ENCODE assay signal across 7 cellular contexts in genomic region chr10:103760233-103760632, GRCh38.
DNase-seq lines count a peak whose midpoint lies in the region; ATAC-seq, FAIRE-seq and TF ChIP-seq lines count a peak whose summit lies in the region.
"Not testable (repeated sequence)": the region's sequence is repeated elsewhere in the genome, so short reads cannot be mapped to it uniquely, and the experiment has no call there.

No MANE protein-coding gene starts in this region.

- H3K14ac ChIP-seq in IMR-90 (replicated peaks; ENCODE audit: low read depth, low read length) = not testable (repeated sequence)

- BruUV-seq in IMR-90 (replicated peaks; lab: Mats Ljungman, UMichigan) = not testable (repeated sequence)

- not testable (repeated sequence) for H2BK15ac ChIP-seq in IMR-90 (ENCODE audit: low read depth, low read length)

- H3K27ac ChIP-seq in IMR-90 (ENCODE audit: insufficient read depth, low read length) = not testable (repeated sequence)
- peak overlapping the region; percentile 74 to 94 for H3K27ac ChIP-seq in ascending aorta
- H3K27ac ChIP-seq in gastroesophageal sphincter = peak overlapping the region in 3 of 4 donors; percentile 86 to 91 (median 90)
- H3K27ac ChIP-seq in keratinocyte (ENCODE audit: control insufficient read depth, insufficient read depth, low read length) = peak overlapping the region; percentile 80
- peak overlapping the region; percentile 36 for H3K27ac ChIP-seq in parathyroid adenoma
- peak overlapping the region; percentile 85 for H3K27ac ChIP-seq in stomach smooth muscle (ENCODE audit: low read length)
- peak overlapping the region; percentile 45 to 84 (median 74) for H3K27ac ChIP-seq in upper lobe of left lung

- in situ Hi-C loops in IMR-90 (cut with MboI; ENCODE audit: low sequenced_read_pairs) = not testable (repeated sequence)

- peak overlapping the region; percentile 80 for H2BK120ac ChIP-seq in IMR-90 (ENCODE audit: low read depth, low read length)

- not testable (repeated sequence) for H3K23ac ChIP-seq in IMR-90 (ENCODE audit: low read depth, low read length)

- H2BK20ac ChIP-seq in IMR-90 (ENCODE audit: low read depth, low read length) = not testable (repeated sequence)

- ATAC-seq in IMR-90 (ENCODE audit: low read depth); gastroesophageal sphincter; upper lobe of left lung (ENCODE audit: low FRiP score in 2 of 2): not testable (repeated sequence)

- H3K18ac ChIP-seq in IMR-90 (ENCODE audit: low read depth, low read length) = not testable (repeated sequence)

- FAIRE-seq in keratinocyte (lab: Jason Lieb, UNC) = not testable (repeated sequence)

- not testable (repeated sequence) for H3K4me3 ChIP-seq in IMR-90 (ENCODE audit: insufficient read depth, low read depth, low read length); ascending aorta; gastroesophageal sphincter; keratinocyte (ENCODE audit: control insufficient read depth in 2 of 3, extremely low read depth in 1 of 3, insufficient read depth in 2 of 3, low read depth in 1 of 3, low read length in 3 of 3); parathyroid adenoma (ENCODE audit: low read depth, low read length); stomach smooth muscle (ENCODE audit: low read length in 2 of 2); upper lobe of left lung

- peaks cover 49% of the 10 kb centered on the region for H3K9me1 ChIP-seq in IMR-90 (ENCODE audit: insufficient read depth, low read length)
- H3K9me1 ChIP-seq in keratinocyte (ENCODE audit: control insufficient read depth, extremely low read depth, insufficient read depth, low read length) = not testable (repeated sequence)

- H4K20me1 ChIP-seq in IMR-90 (ENCODE audit: insufficient read depth, low read length); keratinocyte (ENCODE audit: control insufficient read depth, extremely low read depth, insufficient read depth, low read length): not testable (repeated sequence)

- not testable (repeated sequence) for DNase-seq in IMR-90; ascending aorta (ENCODE audit: low spot score in 2 of 2); keratinocyte (ENCODE audit: low read depth, low spot score); upper lobe of left lung

- not testable (repeated sequence) for TF ChIP-seq POLR2A in IMR-90 (IDR thresholded peaks at IDR 0.05; ENCODE audit: low read depth, low read length); gastroesophageal sphincter (IDR thresholded peaks at IDR 0.05); upper lobe of left lung (IDR thresholded peaks at IDR 0.05)

- not testable (repeated sequence) for TF ChIP-seq CTCF in IMR-90 (conservative IDR thresholded peaks at IDR 0.05; ENCODE audit: low read depth, low read length); ascending aorta (IDR thresholded peaks at IDR 0.05); gastroesophageal sphincter (IDR thresholded peaks at IDR 0.05); keratinocyte (optimal IDR thresholded peaks at IDR 0.05 in 1 of 3, IDR thresholded peaks at IDR 0.05 in 1 of 3, conservative IDR thresholded peaks at IDR 0.05 in 1 of 3; ENCODE audit: extremely low read depth in 1 of 3, insufficient read depth in 2 of 3, low read length in 3 of 3); parathyroid adenoma (IDR thresholded peaks at IDR 0.05); upper lobe of left lung (IDR thresholded peaks at IDR 0.05)

- not testable (repeated sequence) for H2BK5ac ChIP-seq in IMR-90 (ENCODE audit: low read depth, low read length, poor library complexity, severe bottlenecking)

- POLR2A ChIA-PET in IMR-90 (lab: Charles Lee; ENCODE audit: unreplicated experiment) = not testable (repeated sequence)

- H2AK9ac ChIP-seq in IMR-90 (replicated peaks; ENCODE audit: low read depth, low read length, poor library complexity) = not testable (repeated sequence)

- not testable (repeated sequence) for H3K9ac ChIP-seq in IMR-90 (ENCODE audit: low read depth, low read length); keratinocyte (ENCODE audit: control insufficient read depth, extremely low read depth, insufficient read depth, low read length); parathyroid adenoma; stomach smooth muscle (ENCODE audit: low read length in 2 of 2)

- H2AFZ ChIP-seq in IMR-90 (replicated peaks; ENCODE audit: low read length, poor library complexity); keratinocyte (ENCODE audit: control insufficient read depth, low read length); parathyroid adenoma: not testable (repeated sequence)

- H4K8ac ChIP-seq in IMR-90 (ENCODE audit: low read depth in 2 of 2, low read length in 2 of 2) = peak overlapping the region in 1 of 2 experiments; percentile 79; a peak in 2 of 4 replicates

- WGBS in IMR-90 (ENCODE audit: extremely low coverage in 2 of 2, insufficient read length in 1 of 2), 2 experiments = no CpG with 5 or more reads among the region's 3 CpGs
- WGBS in gastroesophageal sphincter (ENCODE audit: low coverage in 1 of 2), 2 donors = 94 to 100% methylated on average over 2 to 3 of the region's 3 CpGs
- WGBS in upper lobe of left lung, 2 donors = 95 to 98% methylated on average over 3 of the region's 3 CpGs

- not testable (repeated sequence) for H2AK5ac ChIP-seq in IMR-90 (ENCODE audit: low read depth, low read length)

- not testable (repeated sequence) for H3K4ac ChIP-seq in IMR-90 (ENCODE audit: low read depth, low read length)

- peaks cover 11 to 55% of the 10 kb centered on the region in 2 experiments for H3K79me1 ChIP-seq in IMR-90 (ENCODE audit: low read depth in 1 of 2, low read length in 2 of 2)

- not testable (repeated sequence) for H3K4me2 ChIP-seq in IMR-90 (ENCODE audit: low read depth, low read length); keratinocyte (ENCODE audit: control insufficient read depth, extremely low read depth, insufficient read depth, low read depth, low read length); parathyroid adenoma (ENCODE audit: low read length)

- not testable (repeated sequence) for TF ChIP-seq RAD21 in IMR-90 (IDR thresholded peaks at IDR 0.05; ENCODE audit: low read length)

- not testable (repeated sequence) for H3K56ac ChIP-seq in IMR-90 (ENCODE audit: extremely low read depth, insufficient read depth, low read length)

- not testable (repeated sequence) for H4K5ac ChIP-seq in IMR-90 (ENCODE audit: low read depth, low read length)

- H3K4me1 ChIP-seq in IMR-90 (ENCODE audit: control insufficient read depth, insufficient read depth, low read length) = peaks cover 42% of the 10 kb centered on the region
- H3K4me1 ChIP-seq in ascending aorta = peaks cover 17 to 30% of the 10 kb centered on the region in 2 donors
- peaks cover 3 to 72% (median 36%) of the 10 kb centered on the region in 3 donors for H3K4me1 ChIP-seq in gastroesophageal sphincter
- H3K4me1 ChIP-seq in keratinocyte (ENCODE audit: control insufficient read depth, extremely low read depth, insufficient read depth, low read length) = peaks cover 90% of the 10 kb centered on the region
- not testable (repeated sequence) for H3K4me1 ChIP-seq in parathyroid adenoma
- peaks cover 59% of the 10 kb centered on the region for H3K4me1 ChIP-seq in stomach smooth muscle (ENCODE audit: control insufficient read depth, insufficient read depth, low read length)
- H3K4me1 ChIP-seq in upper lobe of left lung = peaks cover 59 to 77% (median 61%) of the 10 kb centered on the region in 4 donors

- peaks cover 58% of the 10 kb centered on the region for H3K79me2 ChIP-seq in keratinocyte (ENCODE audit: control insufficient read depth, insufficient read depth, low read length)
- not testable (repeated sequence) for H3K79me2 ChIP-seq in parathyroid adenoma

- not testable (repeated sequence) for H4K91ac ChIP-seq in IMR-90 (ENCODE audit: insufficient read depth, low read depth, low read length)

- intact Hi-C loops in IMR-90 (cut with micrococcal nuclease); ascending aorta (cut with DNase I): not testable (repeated sequence)

- dilution Hi-C loops in IMR-90 (cut with HindIII; ENCODE audit: low sequenced_read_pairs, unreplicated experiment); keratinocyte (cut with MboI; ENCODE audit: extremely low pct_ligation_motif_present, low sequenced_read_pairs): not testable (repeated sequence)

- H3K27me3 ChIP-seq in IMR-90 (ENCODE audit: control insufficient read depth, insufficient read depth, low read length); ascending aorta; gastroesophageal sphincter; keratinocyte (ENCODE audit: control insufficient read depth, extremely low read depth, insufficient read depth, low read length); parathyroid adenoma (ENCODE audit: control insufficient read depth, insufficient read depth, low read length); stomach smooth muscle (ENCODE audit: control insufficient read depth in 1 of 2, insufficient read depth in 2 of 2, low read length in 2 of 2); upper lobe of left lung: not testable (repeated sequence)

- not testable (repeated sequence) for H3K36me3 ChIP-seq in IMR-90 (ENCODE audit: control insufficient read depth, insufficient read depth, low read length); ascending aorta; gastroesophageal sphincter; parathyroid adenoma (ENCODE audit: control insufficient read depth, insufficient read depth, low read length); stomach smooth muscle (ENCODE audit: control insufficient read depth in 2 of 2, insufficient read depth in 2 of 2, low read length in 2 of 2); upper lobe of left lung
- peaks cover 24 to 50% of the 10 kb centered on the region in 2 experiments for H3K36me3 ChIP-seq in keratinocyte (ENCODE audit: control insufficient read depth in 2 of 2, extremely low read depth in 1 of 2, insufficient read depth in 2 of 2, low read length in 2 of 2)

- not testable (repeated sequence) for TF ChIP-seq EP300 in gastroesophageal sphincter (IDR thresholded peaks at IDR 0.05); upper lobe of left lung (IDR thresholded peaks at IDR 0.05)

- CTCF ChIA-PET in IMR-90 (lab: Yijun Ruan, JAX) = not testable (repeated sequence)

- not testable (repeated sequence) for H3K9me3 ChIP-seq in IMR-90 (ENCODE audit: control insufficient read depth, insufficient read depth, low read length); ascending aorta; gastroesophageal sphincter; keratinocyte (ENCODE audit: control insufficient read depth, low read depth, low read length); parathyroid adenoma (ENCODE audit: control insufficient read depth, low read length); stomach smooth muscle (ENCODE audit: control insufficient read depth in 2 of 2, low read length in 2 of 2); upper lobe of left lung
